Comparison of ENCODE assay signal across 9 cellular contexts in genomic region chrX:35890699-35891098, GRCh38. TPM values are rescaled to one million over a fixed set of nuclear protein-coding genes. Genes with fewer than 3 reads are reported as not detected.
DNase-seq lines count a peak whose midpoint lies in the region; ATAC-seq, FAIRE-seq and TF ChIP-seq lines count a peak whose summit lies in the region.
"Had no signal": no experiment of that assay in that cellular context is flagged by ENCODE, and none has a peak within 500 bp of the region (broad histone marks: within the 10 kb centered on the region; RNA-seq: fewer than 3 reads in every experiment).

No MANE protein-coding gene starts in this region.

- peak; percentile 67 for TF ChIP-seq CTCF in Loucy (conservative IDR thresholded peaks at IDR 0.05; ENCODE audit: low read length)
- peak; percentile 72 for TF ChIP-seq CTCF in PC-9 (conservative IDR thresholded peaks at IDR 0.05)
- peak; percentile 5 to 62 (median 52) for TF ChIP-seq CTCF in pancreas (IDR thresholded peaks at IDR 0.05)
- TF ChIP-seq CTCF in coronary artery (IDR thresholded peaks at IDR 0.05) = no peak

- DNase-seq in stimulated activated CD4-positive, alpha-beta T cell treated with anti-CD3 and anti-CD28 coated beads, Interleukin-1b, Interleukin-23, amount 100 ng/mL, for 48 hours = peak; percentile 1
- DNase-seq in stimulated activated CD4-positive, alpha-beta T cell treated with anti-CD3 and anti-CD28 coated beads, Interleukin-4, amount 100 ng/mL, for 4 hours = no peak
- DNase-seq in PC-9 = peak; percentile 14 to 43
- peak; percentile 55 to 65 for DNase-seq in erythroblast (lab: John Stamatoyannopoulos, UW)
- peak in 4 of 6 donors; percentile 35 to 57 (median 56) for DNase-seq in pancreas
- DNase-seq in coronary artery (ENCODE audit: low spot score) = no peak
- DNase-seq in GM12891 (ENCODE audit: insufficient read length, low spot score) = no peak
- DNase-seq: activated naive CD8-positive, alpha-beta T cell treated with anti-CD3 and anti-CD28 coated beads, Interleukin-2, amount 10 ng/mL, durations not matched to agents 7 days and 5 days had no signal

- no peaks in the 10 kb centered on the region for H3K36me3 ChIP-seq in Loucy (ENCODE audit: insufficient read depth, low read length)
- no peaks in the 10 kb centered on the region for H3K36me3 ChIP-seq in PC-9 (ENCODE audit: low read depth)
- no peaks in the 10 kb centered on the region for H3K36me3 ChIP-seq in pancreas

- H3K4me3 ChIP-seq in Loucy (ENCODE audit: low read length, poor library complexity, severe bottlenecking) (peak overlapping the region; percentile 70), PC-9 (no peak overlapping the region), pancreas (no peak overlapping the region), coronary artery (no peak overlapping the region)

- TF ChIP-seq POLR2A in erythroblast (IDR thresholded peaks at IDR 0.05; ENCODE audit: low read length) (no peak), GM12891 (IDR thresholded peaks at IDR 0.05; ENCODE audit: low read depth, low read length) (no peak)

- H3K27me3 ChIP-seq in Loucy (ENCODE audit: insufficient read depth, low read length, poor library complexity, severe bottlenecking) = no peaks in the 10 kb centered on the region
- no peaks in the 10 kb centered on the region for H3K27me3 ChIP-seq in PC-9 (ENCODE audit: insufficient read depth, low read depth)
- H3K27me3 ChIP-seq in pancreas = peaks cover 0 to 13% (median 4%) of the 10 kb centered on the region in 4 donors

- H2AFZ ChIP-seq in Loucy (ENCODE audit: low read length) = 0 out of 2 replicates have a peak overlapping the region, but pooled peaks have one; percentile 41
- H2AFZ ChIP-seq in PC-9 = no peak overlapping the region

- CTCF ChIA-PET in PC-9 (lab: Charles Lee) = no interaction called here

- peak; percentile 71 to 97 (median 90) for ATAC-seq in pancreas

- no peaks in the 10 kb centered on the region for H4K20me1 ChIP-seq in Loucy (ENCODE audit: insufficient read depth, low read length, poor library complexity, severe bottlenecking)
- no peaks in the 10 kb centered on the region for H4K20me1 ChIP-seq in PC-9 (ENCODE audit: insufficient read depth)

- H3K9ac ChIP-seq in Loucy (ENCODE audit: low read depth, low read length, poor library complexity, severe bottlenecking) = peak overlapping the region; percentile 65

- FAIRE-seq in pancreas (lab: Jason Lieb, UNC) (peak; percentile 41), GM12891 (lab: Jason Lieb, UNC) (no peak)

- H3F3A ChIP-seq in Loucy (ENCODE audit: low read depth) = no peaks in the 10 kb centered on the region
- H3F3A ChIP-seq in PC-9 (ENCODE audit: insufficient read depth, low read depth) = no peaks in the 10 kb centered on the region

- H3K27ac ChIP-seq in PC-9 (no peak overlapping the region), pancreas (no peak overlapping the region), coronary artery (no peak overlapping the region)

- no peaks in the 10 kb centered on the region for H3K79me2 ChIP-seq in Loucy (ENCODE audit: insufficient read depth, low read length)
- H3K79me2 ChIP-seq in PC-9 (ENCODE audit: low read depth) = no peaks in the 10 kb centered on the region

- intact Hi-C loops in PC-9 (cut with micrococcal nuclease; ENCODE audit: unreplicated experiment) = loop anchor here (1.0 kb wide), 1 partner anchor 977 kb away; no protein-coding TSS in a partner anchor
- intact Hi-C loops in pancreas (cut with DNase I) = loop anchor here in 1 of 3 donors (10.0 kb wide), 1 partner anchor 974 kb away; no protein-coding TSS in a partner anchor

- POLR2A ChIA-PET in PC-9 (lab: Charles Lee; ENCODE audit: unreplicated experiment) = no interaction called here

- H3K9me2 ChIP-seq in Loucy (replicated peaks; ENCODE audit: low read depth, low read length) (no peaks in the 10 kb centered on the region), PC-9 (ENCODE audit: insufficient read depth) (no peaks in the 10 kb centered on the region)

- H3K4me1 ChIP-seq in Loucy (ENCODE audit: insufficient read depth, low read length, poor library complexity, severe bottlenecking) = peaks cover 16% of the 10 kb centered on the region
- no peaks in the 10 kb centered on the region for H3K4me1 ChIP-seq in PC-9 (replicated peaks; ENCODE audit: insufficient read depth)
- no peaks in the 10 kb centered on the region for H3K4me1 ChIP-seq in pancreas

- H3K9me3 ChIP-seq in Loucy (ENCODE audit: insufficient read depth, low read depth, low read length) = no peaks in the 10 kb centered on the region
- H3K9me3 ChIP-seq in PC-9 (ENCODE audit: insufficient read depth, low read depth) = no peaks in the 10 kb centered on the region
- no peaks in the 10 kb centered on the region for H3K9me3 ChIP-seq in pancreas

- BruUV-seq in PC-9 (replicated peaks; lab: Mats Ljungman, UMichigan) = no TSS peak

- 47 to 50% methylated on average over 9 of the region's 9 CpGs for WGBS in pancreas, 2 donors

- H3K4me2 ChIP-seq in Loucy (ENCODE audit: low read depth, low read length, poor library complexity, severe bottlenecking) = peak overlapping the region; percentile 67
- 0 out of 2 replicates have a peak overlapping the region, but pooled peaks have one; percentile 16 for H3K4me2 ChIP-seq in PC-9

TF ChIP-seq in GM12891, 5 proteins besides CTCF, POLR2A, EP300 and RAD21:
- TF ChIP-seq SPI1 (IDR thresholded peaks at IDR 0.05; ENCODE audit: low read depth, low read length) (no peak), TAF1 (IDR thresholded peaks at IDR 0.05; ENCODE audit: low read depth, low read length) (no peak), POU2F2 (IDR thresholded peaks at IDR 0.05; ENCODE audit: low read depth, low read length) (no peak), POLR2AphosphoS5 (IDR thresholded peaks at IDR 0.05; ENCODE audit: low read depth, low read length) (no peak), PAX5 (IDR thresholded peaks at IDR 0.05; ENCODE audit: insufficient read depth, low read length, severe bottlenecking) (no peak)

RNA-seq across cellular contexts. Expression of gene CFAP47, which starts 28.8 kb away (rescaled TPM):
- total RNA-seq in PC-9 (2021) (not detected in 2 replicates), pancreas (under 1 TPM in 3 of 6 donors, not detected in 3; 0.04 to 0.09 (median 0.09) TPM)
- polyA plus RNA-seq in pancreas = under 1 TPM in 1 of 2 donors, not detected in 1; 0.07 TPM
- not detected for polyA plus RNA-seq in GM12891 (2012; ENCODE audit: low read depth, missing spikeins)
- total RNA-seq: activated naive CD8-positive, alpha-beta T cell treated with anti-CD3 and anti-CD28 coated beads, Interleukin-2, amount 10 ng/mL, durations not matched to agents 7 days and 5 days had no signal

Comparison
In these comparisons a context has a peak if more than half of its experiments do, and no peak if none do; other contexts are left out.
1. DNase-seq: peak in stimulated activated CD4-positive, alpha-beta T cell treated with anti-CD3 and anti-CD28 coated beads, Interleukin-1b, Interleukin-23, amount 100 ng/mL, for 48 hours (single experiment), PC-9 (2 of 2), erythroblast (2 of 2) and pancreas (4 of 6); none in stimulated activated CD4-positive, alpha-beta T cell treated with anti-CD3 and anti-CD28 coated beads, Interleukin-4, amount 100 ng/mL, for 4 hours (0 of 2), coronary artery (single experiment) and GM12891 (single experiment).